In the genomic region with DNA sequence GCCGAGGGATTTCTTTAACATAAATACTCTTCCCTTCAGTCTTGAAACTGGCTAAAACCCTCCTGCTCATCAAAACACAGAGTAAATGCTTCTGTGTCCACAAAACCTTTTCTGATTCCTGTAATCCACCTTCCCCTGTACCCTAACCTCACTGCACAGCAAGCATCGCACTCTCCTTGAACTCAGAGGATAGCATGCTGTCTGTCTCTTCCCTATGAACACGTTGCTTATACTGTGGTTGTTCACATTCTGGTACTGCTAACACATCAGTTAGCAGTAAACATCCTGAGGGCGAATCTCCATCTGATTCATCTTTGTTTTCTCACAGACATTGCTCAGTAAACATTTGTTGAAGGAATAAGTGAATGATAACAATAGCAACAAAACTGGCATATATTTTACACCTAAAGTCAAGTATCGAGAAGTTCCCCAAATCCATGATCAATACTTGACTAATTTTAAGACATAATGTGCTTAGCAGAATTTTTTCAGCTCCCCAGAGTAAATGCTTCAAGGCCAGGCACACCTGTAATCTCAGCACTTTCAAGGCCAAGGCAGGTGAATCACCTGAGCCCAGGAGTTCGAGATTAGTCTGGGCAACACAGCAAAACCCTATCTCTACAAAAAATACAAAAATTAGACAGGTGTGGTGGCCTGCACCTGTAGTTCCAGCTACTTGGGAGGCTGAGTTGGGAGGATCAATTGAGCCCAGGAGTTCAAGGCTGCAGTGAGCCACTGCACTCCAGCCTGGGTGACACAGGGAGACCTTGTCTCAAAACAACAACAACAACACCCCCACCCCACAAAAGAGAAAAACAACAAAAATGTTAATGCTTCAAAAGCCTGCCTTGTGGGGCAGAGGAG, we compare ENCODE assay signal across 12 cellular contexts. TPM values are rescaled to one million over a fixed set of nuclear protein-coding genes. Genes with fewer than 3 reads are reported as not detected.
A peak's percentile ranks its signal among the peaks of the same experiment; 100 is the strongest.
DNase-seq lines count a peak whose midpoint lies in the region; ATAC-seq lines count a peak whose summit lies in the region.
"Had no signal": no experiment of that assay in that cellular context is flagged by ENCODE, and none has a peak within 500 bp of the region (broad histone marks: within the 10 kb centered on the region; RNA-seq: fewer than 3 reads in every experiment).

No MANE protein-coding gene starts in this region.

- peak overlapping the region; percentile 96 to 98 for H3K27ac Mint-ChIP-seq in T-cell
- H3K27ac Mint-ChIP-seq: stimulated activated memory B cell treated with anti-CD40 and anti-IgM and Interleukin-4, amounts not matched to agents 10 μg/mL and 1 μg/mL and 100 μg/mL, for 72 hours had no signal

- H3K9me3 Mint-ChIP-seq in T-cell: peaks cover 0 to under 1% (median under 1%) of the 10 kb centered on the region in 3 donors

- no peaks in the 10 kb centered on the region for H3K36me3 Mint-ChIP-seq in T-cell

- no peaks in the 10 kb centered on the region for H3K4me1 ChIP-seq in endocrine pancreas (ENCODE audit: control insufficient read depth, insufficient read depth, low read length)

- H3K9me3 ChIP-seq in endocrine pancreas (ENCODE audit: control insufficient read depth, low read length): no peaks in the 10 kb centered on the region

- H3K4me3 Mint-ChIP-seq in T-cell: peak overlapping the region in 2 of 3 donors; percentile 16 to 19
- H3K4me3 Mint-ChIP-seq: stimulated activated memory B cell treated with anti-CD40 and anti-IgM and Interleukin-4, amounts not matched to agents 10 μg/mL and 1 μg/mL and 100 μg/mL, for 72 hours had no signal

- DNase-seq in DMS53 (lab: John Stamatoyannopoulos, UW) (peak; percentile 28), DMS53 treated with DMSO at 0.1 percent for 48 hours (lab: John Stamatoyannopoulos, UW; ENCODE audit: unreplicated experiment) (no peak), T-cell (peak in 8 of 34 experiments; percentile 7 to 44 (median 28)), renal cortical epithelial cell (ENCODE audit: low read depth) (peak; percentile 3), globus pallidus (ENCODE audit: low spot score) (no peak)
- DNase-seq: HCEC 1CT, left colon, NCI-H2029 treated with DMSO at 0.1 percent for 48 hours had no signal

- peak overlapping the region; percentile 1 for H3K9ac ChIP-seq in endocrine pancreas (ENCODE audit: control insufficient read depth, insufficient read depth, low read length)

- H3K4me1 Mint-ChIP-seq in T-cell: peaks cover 71 to 82% (median 78%) of the 10 kb centered on the region in 3 donors

- H3K27me3 ChIP-seq in endocrine pancreas (ENCODE audit: control insufficient read depth, insufficient read depth, low read length): no peaks in the 10 kb centered on the region

- no peaks in the 10 kb centered on the region for H3K36me3 ChIP-seq in endocrine pancreas (ENCODE audit: control insufficient read depth, insufficient read depth, low read length)

- no peaks in the 10 kb centered on the region for H3K27me3 Mint-ChIP-seq in T-cell

- no peak overlapping the region for H3K4me3 ChIP-seq in endocrine pancreas (ENCODE audit: control insufficient read depth, insufficient read depth, low read length)

- CTCF ChIA-PET in T-cell (lab: Charles Lee): interaction anchor here in 1 of 2 donors (0.6 kb wide), 2 partner anchors 69 to 535 kb away, joined by 3 to 7 read pairs; no protein-coding TSS in a partner anchor

- peak; percentile 32 to 60 (median 39) for ATAC-seq in T-cell (replicated peaks in 1 of 4)
- no peak for ATAC-seq in HG03439 (IDR thresholded peaks at IDR 0.05; ENCODE audit: unreplicated experiment)
- no peak for ATAC-seq in HG03520 (IDR thresholded peaks at IDR 0.05; ENCODE audit: unreplicated experiment)
- ATAC-seq: left colon; stimulated activated memory B cell treated with anti-CD40 and anti-IgM and Interleukin-4, amounts not matched to agents 10 μg/mL and 1 μg/mL and 100 μg/mL, for 72 hours had no signal

- POLR2A ChIA-PET in T-cell (lab: Charles Lee): interaction anchor here in 1 of 2 donors (0.6 kb wide), 2 partner anchors 209 to 221 kb away, joined by 3 read pairs; no protein-coding TSS in a partner anchor

RNA-seq across cellular contexts. Expression of a gene that starts 45.6 kb away (rescaled TPM):
- total RNA-seq in T-cell: 100 to 1,000 TPM in 1 of 5 donors, 10 to 100 TPM in 4; 78.9 to 107 (median 88.8) TPM
- total RNA-seq in renal cortical epithelial cell: 29.3 and 56.0 TPM in 2 replicates

Comparison
In these comparisons a context has a peak if more than half of its experiments do, and no peak if none do; other contexts are left out.
1. DNase-seq: peak in DMS53 (single experiment) and renal cortical epithelial cell (single experiment); none in DMS53 treated with DMSO at 0.1 percent for 48 hours (single experiment) and globus pallidus (single experiment).
2. ATAC-seq: peak in T-cell (4 of 4); none in HG03439 (single experiment) and HG03520 (single experiment).